In the genomic region with DNA sequence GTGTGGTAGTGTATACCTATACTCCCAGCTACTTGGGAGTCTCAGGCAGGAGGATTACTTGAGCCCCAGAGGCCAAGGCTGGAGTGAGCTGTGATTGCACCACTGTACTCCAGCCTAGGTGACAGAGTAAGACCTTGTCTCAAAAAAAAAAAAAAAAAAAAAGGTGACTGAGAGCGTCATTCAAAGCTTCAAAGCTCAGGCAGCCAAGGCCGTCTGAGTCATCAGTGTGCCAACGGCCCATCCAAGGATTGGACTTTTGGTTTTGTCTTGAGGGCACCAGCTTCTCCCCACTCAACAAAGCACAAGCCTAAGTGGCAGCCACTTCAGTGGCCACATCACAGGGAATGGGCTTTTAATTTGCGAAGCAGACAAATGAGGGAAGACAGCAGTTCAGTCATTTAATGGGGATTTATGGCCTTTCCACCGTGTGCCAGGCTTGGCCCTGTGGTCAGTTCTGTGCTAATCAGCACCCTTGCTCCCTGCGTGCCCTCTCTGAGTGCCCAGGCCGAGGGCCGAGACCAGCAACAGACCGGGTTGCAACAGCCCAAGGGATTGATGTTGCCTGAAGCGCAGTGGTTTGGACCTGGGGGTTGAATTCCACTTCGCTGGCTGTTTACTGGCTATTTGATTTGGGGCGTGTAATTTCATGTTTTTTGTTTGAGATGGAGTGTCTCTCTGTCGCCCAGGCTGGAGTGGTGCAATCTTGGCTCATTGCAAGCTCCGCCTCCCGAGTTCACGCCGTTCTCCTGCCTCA, we compare ENCODE assay signal across 1 cellular context.
TF ChIP-seq lines count a peak whose summit lies in the region.

No MANE protein-coding gene starts in this region.

TF ChIP-seq in HepG2, 621 proteins besides CTCF, POLR2A, EP300 and RAD21 (continued from another document and continues in another):
- peak in 1 of 2 experiments; percentile 25; a peak in 1 of 4 replicates for TF ChIP-seq HMGXB4 (CRISPR knock-in tag; IDR thresholded peaks at IDR 0.05; ENCODE audit: borderline replicate concordance in 1 of 2, low read depth in 1 of 2)
- TF ChIP-seq HNF4G (IDR thresholded peaks at IDR 0.05; ENCODE audit: borderline replicate concordance, low read depth, low read length), result peak; percentile 74
- no peak for TF ChIP-seq HNF4G (CRISPR knock-in tag; IDR thresholded peaks at IDR 0.05; ENCODE audit: borderline replicate concordance, low read depth)
- peak; percentile 54; the same call in 1 of the 2 replicates for TF ChIP-seq ZNF431 (CRISPR knock-in tag; IDR thresholded peaks at IDR 0.05; ENCODE audit: borderline replicate concordance, low read depth)
- TF ChIP-seq, protein P1, sequence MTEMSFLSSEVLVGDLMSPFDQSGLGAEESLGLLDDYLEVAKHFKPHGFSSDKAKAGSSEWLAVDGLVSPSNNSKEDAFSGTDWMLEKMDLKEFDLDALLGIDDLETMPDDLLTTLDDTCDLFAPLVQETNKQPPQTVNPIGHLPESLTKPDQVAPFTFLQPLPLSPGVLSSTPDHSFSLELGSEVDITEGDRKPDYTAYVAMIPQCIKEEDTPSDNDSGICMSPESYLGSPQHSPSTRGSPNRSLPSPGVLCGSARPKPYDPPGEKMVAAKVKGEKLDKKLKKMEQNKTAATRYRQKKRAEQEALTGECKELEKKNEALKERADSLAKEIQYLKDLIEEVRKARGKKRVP (CRISPR knock-in tag; IDR thresholded peaks at IDR 0.05), result peak in 1 of 2 experiments; percentile 13; a peak in 1 of 4 replicates
- peak; percentile 9; the same call in 1 of the 2 replicates for TF ChIP-seq CBX5 (CRISPR knock-in tag; IDR thresholded peaks at IDR 0.05; ENCODE audit: borderline replicate concordance)
- no peak for TF ChIP-seq ZNF674 (CRISPR knock-in tag; IDR thresholded peaks at IDR 0.05; ENCODE audit: low read depth)
- peak; percentile 61; the same call in 1 of the 2 replicates for TF ChIP-seq SAP130 (CRISPR knock-in tag; IDR thresholded peaks at IDR 0.05; ENCODE audit: low read depth)
- TF ChIP-seq ZMYM3 (CRISPR knock-in tag; IDR thresholded peaks at IDR 0.05), result peak; percentile 97
- TF ChIP-seq RXRB (CRISPR knock-in tag; IDR thresholded peaks at IDR 0.05; ENCODE audit: borderline replicate concordance), result 0 out of 2 replicates have a peak, but pooled peaks have one; percentile 5
- TF ChIP-seq, protein P2, sequence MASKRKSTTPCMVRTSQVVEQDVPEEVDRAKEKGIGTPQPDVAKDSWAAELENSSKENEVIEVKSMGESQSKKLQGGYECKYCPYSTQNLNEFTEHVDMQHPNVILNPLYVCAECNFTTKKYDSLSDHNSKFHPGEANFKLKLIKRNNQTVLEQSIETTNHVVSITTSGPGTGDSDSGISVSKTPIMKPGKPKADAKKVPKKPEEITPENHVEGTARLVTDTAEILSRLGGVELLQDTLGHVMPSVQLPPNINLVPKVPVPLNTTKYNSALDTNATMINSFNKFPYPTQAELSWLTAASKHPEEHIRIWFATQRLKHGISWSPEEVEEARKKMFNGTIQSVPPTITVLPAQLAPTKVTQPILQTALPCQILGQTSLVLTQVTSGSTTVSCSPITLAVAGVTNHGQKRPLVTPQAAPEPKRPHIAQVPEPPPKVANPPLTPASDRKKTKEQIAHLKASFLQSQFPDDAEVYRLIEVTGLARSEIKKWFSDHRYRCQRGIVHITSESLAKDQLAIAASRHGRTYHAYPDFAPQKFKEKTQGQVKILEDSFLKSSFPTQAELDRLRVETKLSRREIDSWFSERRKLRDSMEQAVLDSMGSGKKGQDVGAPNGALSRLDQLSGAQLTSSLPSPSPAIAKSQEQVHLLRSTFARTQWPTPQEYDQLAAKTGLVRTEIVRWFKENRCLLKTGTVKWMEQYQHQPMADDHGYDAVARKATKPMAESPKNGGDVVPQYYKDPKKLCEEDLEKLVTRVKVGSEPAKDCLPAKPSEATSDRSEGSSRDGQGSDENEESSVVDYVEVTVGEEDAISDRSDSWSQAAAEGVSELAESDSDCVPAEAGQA (IDR thresholded peaks at IDR 0.05; ENCODE audit: low read depth), result 0 out of 2 replicates have a peak, but pooled peaks have one; percentile 15
- TF ChIP-seq, protein P2 (CRISPR knock-in tag; IDR thresholded peaks at IDR 0.05; ENCODE audit: borderline replicate concordance), result no peak
- peak; percentile 20 for TF ChIP-seq POGZ (CRISPR knock-in tag; IDR thresholded peaks at IDR 0.05)
- TF ChIP-seq ASH2L (IDR thresholded peaks at IDR 0.05; ENCODE audit: insufficient read length, low read depth, low read length), result peak; percentile 70
- 0 out of 2 replicates have a peak, but pooled peaks have one; percentile 48 for TF ChIP-seq ETV6 (CRISPR knock-in tag; conservative IDR thresholded peaks at IDR 0.05)
- TF ChIP-seq TEAD3 (CRISPR knock-in tag; optimal IDR thresholded peaks at IDR 0.05; ENCODE audit: borderline replicate concordance), result peak; percentile 3
- TF ChIP-seq SP1 (IDR thresholded peaks at IDR 0.05), result no peak
- TF ChIP-seq SP1 (CRISPR knock-in tag; IDR thresholded peaks at IDR 0.05), result 0 out of 2 replicates have a peak, but pooled peaks have one; percentile 30
- no peak for TF ChIP-seq GTF3A (CRISPR knock-in tag; conservative IDR thresholded peaks at IDR 0.05)
- TF ChIP-seq KDM2A (CRISPR knock-in tag; IDR thresholded peaks at IDR 0.05; ENCODE audit: borderline replicate concordance, low read depth), result peak; percentile 46; the same call in 1 of the 2 replicates
- peak; percentile 7; the same call in 1 of the 2 replicates for TF ChIP-seq NFIC (IDR thresholded peaks at IDR 0.05; ENCODE audit: low read length)
- TF ChIP-seq CREM (IDR thresholded peaks at IDR 0.05), result peak; percentile 60
- no peak for TF ChIP-seq CREM (CRISPR knock-in tag; IDR thresholded peaks at IDR 0.05)
- TF ChIP-seq HOMEZ (CRISPR knock-in tag; IDR thresholded peaks at IDR 0.05; ENCODE audit: low read depth), result peak; percentile 71
- TF ChIP-seq WIZ (CRISPR knock-in tag; IDR thresholded peaks at IDR 0.05), result 0 out of 2 replicates have a peak, but pooled peaks have one; percentile 38
- TF ChIP-seq, protein P3, sequence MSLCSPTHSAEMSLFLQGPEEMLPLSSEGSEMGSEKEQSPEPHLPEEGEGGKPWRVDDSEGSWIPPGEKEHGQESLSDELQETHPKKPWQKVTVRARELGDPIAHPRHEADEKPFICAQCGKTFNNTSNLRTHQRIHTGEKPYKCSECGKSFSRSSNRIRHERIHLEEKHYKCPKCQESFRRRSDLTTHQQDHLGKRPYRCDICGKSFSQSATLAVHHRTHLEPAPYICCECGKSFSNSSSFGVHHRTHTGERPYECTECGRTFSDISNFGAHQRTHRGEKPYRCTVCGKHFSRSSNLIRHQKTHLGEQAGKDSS (CRISPR knock-in tag; IDR thresholded peaks at IDR 0.05; ENCODE audit: borderline replicate concordance, low read depth), result 0 out of 2 replicates have a peak, but pooled peaks have one; percentile 12
- no peak for TF ChIP-seq ZBTB7A (CRISPR knock-in tag; IDR thresholded peaks at IDR 0.05)
- 0 out of 2 replicates have a peak, but pooled peaks have one; percentile 68 for TF ChIP-seq MYNN (CRISPR knock-in tag; IDR thresholded peaks at IDR 0.05; ENCODE audit: low read depth)
- 0 out of 2 replicates have a peak, but pooled peaks have one; percentile 17 for TF ChIP-seq KAT8 (CRISPR knock-in tag; IDR thresholded peaks at IDR 0.05)
- TF ChIP-seq ZNF503 (CRISPR knock-in tag; IDR thresholded peaks at IDR 0.05), result 0 out of 2 replicates have a peak, but pooled peaks have one; percentile 25
- TF ChIP-seq HDAC1 (CRISPR knock-in tag; IDR thresholded peaks at IDR 0.05), result peak; percentile 46
- TF ChIP-seq PAF1 (CRISPR knock-in tag; IDR thresholded peaks at IDR 0.05), result no peak
- 0 out of 2 replicates have a peak, but pooled peaks have one; percentile 55 for TF ChIP-seq ZNF558 (CRISPR knock-in tag; IDR thresholded peaks at IDR 0.05; ENCODE audit: borderline replicate concordance)
- TF ChIP-seq FOXA1 (IDR thresholded peaks at IDR 0.05), result no peak
- TF ChIP-seq FOXA1 (CRISPR knock-in tag; IDR thresholded peaks at IDR 0.05), result peak; percentile 44; the same call in 1 of the 2 replicates
- peak; percentile 97 for TF ChIP-seq KDM1A (CRISPR knock-in tag; IDR thresholded peaks at IDR 0.05)
- TF ChIP-seq FOSL1 (CRISPR knock-in tag; IDR thresholded peaks at IDR 0.05; ENCODE audit: borderline replicate concordance), result peak; percentile 85; the same call in 1 of the 2 replicates
- TF ChIP-seq ZNF766 (CRISPR knock-in tag; IDR thresholded peaks at IDR 0.05; ENCODE audit: borderline replicate concordance), result no peak
- TF ChIP-seq ZNF580 (CRISPR knock-in tag; IDR thresholded peaks at IDR 0.05; ENCODE audit: borderline replicate concordance, low read depth), result peak; percentile 50; the same call in 1 of the 2 replicates
- peak; percentile 62; the same call in 1 of the 2 replicates for TF ChIP-seq FOXJ3 (CRISPR knock-in tag; IDR thresholded peaks at IDR 0.05; ENCODE audit: borderline replicate concordance)
- TF ChIP-seq, protein P4, sequence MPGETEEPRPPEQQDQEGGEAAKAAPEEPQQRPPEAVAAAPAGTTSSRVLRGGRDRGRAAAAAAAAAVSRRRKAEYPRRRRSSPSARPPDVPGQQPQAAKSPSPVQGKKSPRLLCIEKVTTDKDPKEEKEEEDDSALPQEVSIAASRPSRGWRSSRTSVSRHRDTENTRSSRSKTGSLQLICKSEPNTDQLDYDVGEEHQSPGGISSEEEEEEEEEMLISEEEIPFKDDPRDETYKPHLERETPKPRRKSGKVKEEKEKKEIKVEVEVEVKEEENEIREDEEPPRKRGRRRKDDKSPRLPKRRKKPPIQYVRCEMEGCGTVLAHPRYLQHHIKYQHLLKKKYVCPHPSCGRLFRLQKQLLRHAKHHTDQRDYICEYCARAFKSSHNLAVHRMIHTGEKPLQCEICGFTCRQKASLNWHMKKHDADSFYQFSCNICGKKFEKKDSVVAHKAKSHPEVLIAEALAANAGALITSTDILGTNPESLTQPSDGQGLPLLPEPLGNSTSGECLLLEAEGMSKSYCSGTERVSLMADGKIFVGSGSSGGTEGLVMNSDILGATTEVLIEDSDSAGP (CRISPR knock-in tag; IDR thresholded peaks at IDR 0.05; ENCODE audit: borderline replicate concordance), result peak; percentile 31; the same call in 1 of the 2 replicates
- 0 out of 2 replicates have a peak, but pooled peaks have one; percentile 8 for TF ChIP-seq FOXK1 (CRISPR knock-in tag; IDR thresholded peaks at IDR 0.05; ENCODE audit: borderline replicate concordance, low read depth)
- TF ChIP-seq ZFX (CRISPR knock-in tag; IDR thresholded peaks at IDR 0.05; ENCODE audit: low read depth), result peak; percentile 18; the same call in 1 of the 2 replicates
- peak; percentile 24; the same call in 1 of the 2 replicates for TF ChIP-seq ZNF605 (CRISPR knock-in tag; IDR thresholded peaks at IDR 0.05)
